Comparison of ENCODE assay signal across 8 cellular contexts in the genomic region with DNA sequence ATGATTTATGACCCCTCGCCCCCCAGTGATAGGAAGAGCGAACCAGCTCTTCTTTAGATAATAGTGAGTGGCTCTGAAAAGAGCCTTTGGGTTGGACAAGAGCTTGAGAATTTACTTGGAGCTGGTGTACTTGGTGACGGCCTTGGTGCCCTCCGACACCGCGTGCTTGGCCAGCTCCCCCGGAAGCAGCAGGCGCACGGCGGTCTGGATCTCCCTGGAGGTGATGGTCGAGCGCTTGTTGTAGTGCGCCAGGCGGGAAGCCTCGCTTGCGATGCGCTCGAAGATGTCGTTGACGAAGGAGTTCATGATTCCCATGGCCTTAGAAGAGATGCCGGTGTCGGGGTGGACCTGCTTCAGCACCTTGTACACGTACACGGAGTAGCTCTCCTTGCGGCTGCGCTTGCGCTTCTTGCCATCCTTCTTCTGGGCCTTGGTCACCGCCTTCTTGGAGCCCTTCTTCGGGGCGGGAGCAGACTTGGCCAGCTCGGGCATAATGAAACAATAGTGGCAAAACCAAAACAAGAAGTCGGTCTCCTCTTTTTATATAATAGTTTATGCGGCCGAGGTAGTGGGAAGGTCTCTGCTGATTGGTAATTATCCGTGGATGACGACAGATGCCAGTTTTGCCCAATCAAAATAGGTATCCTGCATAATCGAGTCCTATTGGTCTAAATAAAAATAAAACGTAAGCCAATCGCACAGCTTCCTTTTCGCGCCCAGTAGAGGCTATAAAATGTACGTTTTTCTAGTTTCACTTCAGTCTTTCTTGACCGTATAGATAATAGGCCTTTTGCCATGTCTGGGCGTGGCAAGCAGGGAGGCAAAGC.
DNase-seq lines count a peak whose midpoint lies in the region; ATAC-seq and TF ChIP-seq lines count a peak whose summit lies in the region.
"Not testable (repeated sequence)": the region's sequence is repeated elsewhere in the genome, so short reads cannot be mapped to it uniquely, and the experiment has no call there.

No MANE protein-coding gene starts in this region.

- dilution Hi-C loops in IMR-90 (cut with HindIII; ENCODE audit: low sequenced_read_pairs, unreplicated experiment) = not testable (repeated sequence)

- peak overlapping the region; percentile 82 for H3K4me3 Mint-ChIP-seq in activated T-cell treated with anti-CD3 and anti-CD28 coated beads, Interleukin-2, amount 50 U/mL, for 24 hours
- H3K4me3 Mint-ChIP-seq in stimulated activated naive B cell treated with anti-CD40 and anti-IgM and Interleukin-4, amounts not matched to agents 10 μg/mL and 1 μg/mL and 100 μg/mL, for 72 hours = peak overlapping the region; percentile 88 to 91

- H2BK15ac ChIP-seq in IMR-90 (ENCODE audit: low read depth, low read length) = peak overlapping the region; percentile 61; the same call in 1 of the 3 replicates

- H3F3A ChIP-seq in PC-3 (ENCODE audit: low read length, unreplicated experiment) = peaks cover 29% of the 10 kb centered on the region

- peak overlapping the region; percentile 86 to 98 for H4K8ac ChIP-seq in IMR-90 (ENCODE audit: low read depth in 2 of 2, low read length in 2 of 2)

- not testable (repeated sequence) for H3K79me1 ChIP-seq in IMR-90 (ENCODE audit: low read depth in 1 of 2, low read length in 2 of 2)

- H2BK120ac ChIP-seq in IMR-90 (ENCODE audit: low read depth, low read length) = peak overlapping the region; percentile 9

- ATAC-seq in DND-41 (ENCODE audit: insufficient read depth, low read depth) = peak; percentile 61
- peak; percentile 58 for ATAC-seq in GM21737 (IDR thresholded peaks at IDR 0.05; ENCODE audit: unreplicated experiment)
- peak; percentile 81 for ATAC-seq in IMR-90 (ENCODE audit: low read depth)
- peak; percentile 63 for ATAC-seq in PC-3
- peak; percentile 74 to 76 for ATAC-seq in stimulated activated naive B cell treated with anti-CD40 and anti-IgM and Interleukin-4, amounts not matched to agents 10 μg/mL and 1 μg/mL and 100 μg/mL, for 72 hours (replicated peaks)

- not testable (repeated sequence) for H3K27me3 ChIP-seq in DND-41 (ENCODE audit: insufficient read depth, low read length, poor library complexity); IMR-90 (ENCODE audit: control insufficient read depth, insufficient read depth, low read length); PC-3 (ENCODE audit: low read length)

- H3K9ac ChIP-seq in DND-41 (ENCODE audit: low read depth, low read length) = peak overlapping the region; percentile 94
- H3K9ac ChIP-seq in IMR-90 (ENCODE audit: low read depth, low read length) = peak overlapping the region; percentile 63
- peak overlapping the region; percentile 72 for H3K9ac ChIP-seq in PC-3 (ENCODE audit: low read length)

- H4K91ac ChIP-seq in IMR-90 (ENCODE audit: insufficient read depth, low read depth, low read length) = peak overlapping the region; percentile 59

- H3K4me2 ChIP-seq in DND-41 (ENCODE audit: insufficient read depth, low read length) = peak overlapping the region; percentile 65
- peak overlapping the region; percentile 99 for H3K4me2 ChIP-seq in IMR-90 (ENCODE audit: low read depth, low read length)
- H3K4me2 ChIP-seq in PC-3 (ENCODE audit: low read length) = peak overlapping the region; percentile 97

- H3K4me3 ChIP-seq in DND-41 (ENCODE audit: low read depth in 1 of 2, low read length in 2 of 2) (peak overlapping the region; percentile 22 to 67), IMR-90 (ENCODE audit: insufficient read depth, low read depth, low read length) (peak overlapping the region; percentile 77), PC-3 (ENCODE audit: low read length) (peak overlapping the region; percentile 78)

- H3K23ac ChIP-seq in IMR-90 (ENCODE audit: low read depth, low read length) = peak overlapping the region; percentile 30

- H3K4ac ChIP-seq in IMR-90 (ENCODE audit: low read depth, low read length) = peak overlapping the region; percentile 49

- H2AK5ac ChIP-seq in IMR-90 (ENCODE audit: low read depth, low read length) = 0 out of 2 replicates have a peak overlapping the region, but pooled peaks have one; percentile 5

- H3K14ac ChIP-seq in IMR-90 (replicated peaks; ENCODE audit: low read depth, low read length) = peak overlapping the region; percentile 10; the same call in 1 of the 2 replicates

- peak overlapping the region; percentile 83 for H3K18ac ChIP-seq in IMR-90 (ENCODE audit: low read depth, low read length)

- intact Hi-C loops in IMR-90 (cut with micrococcal nuclease) (loop anchor here (5.0 kb wide), 1 partner anchor 660 kb away; a partner anchor contains a TSS), PC-3 (cut with micrococcal nuclease) (loop anchor here (1.0 to 2.0 kb wide), 3 partner anchors 675 to 1775 kb away; a partner anchor contains a TSS)

- peaks cover 14% of the 10 kb centered on the region for H3K36me3 Mint-ChIP-seq in activated T-cell treated with anti-CD3 and anti-CD28 coated beads, Interleukin-2, amount 50 U/mL, for 24 hours (ENCODE audit: low read depth)
- peaks cover 3 to 10% of the 10 kb centered on the region in 2 donors for H3K36me3 Mint-ChIP-seq in stimulated activated naive B cell treated with anti-CD40 and anti-IgM and Interleukin-4, amounts not matched to agents 10 μg/mL and 1 μg/mL and 100 μg/mL, for 72 hours

- WGBS in IMR-90 (ENCODE audit: extremely low coverage in 2 of 2, insufficient read length in 1 of 2), 2 experiments = 0% methylated on average over 1 of the region's 44 CpGs; no CpG with 5 or more reads in 1 of the 2 experiments

- 0 out of 2 replicates have a peak overlapping the region, but pooled peaks have one; percentile 1 for H2BK20ac ChIP-seq in IMR-90 (ENCODE audit: low read depth, low read length)

- H3K9me3 Mint-ChIP-seq in activated T-cell treated with anti-CD3 and anti-CD28 coated beads, Interleukin-2, amount 50 U/mL, for 24 hours; stimulated activated naive B cell treated with anti-CD40 and anti-IgM and Interleukin-4, amounts not matched to agents 10 μg/mL and 1 μg/mL and 100 μg/mL, for 72 hours: not testable (repeated sequence)

- POLR2A ChIA-PET in IMR-90 (lab: Charles Lee; ENCODE audit: unreplicated experiment) = interaction anchor here (0.6 to 2.3 kb wide), 5 partner anchors 64 to 660 kb away, joined by 3 to 14 read pairs (median 8); a partner anchor contains a TSS
- POLR2A ChIA-PET in PC-3 (lab: Charles Lee; ENCODE audit: unreplicated experiment) = interaction anchor here (0.6 to 2.6 kb wide), 12 partner anchors 32 to 1828 kb away, joined by 3 to 25 read pairs (median 4); a partner anchor contains a TSS

- peak overlapping the region; percentile 98 for H3K27ac Mint-ChIP-seq in activated T-cell treated with anti-CD3 and anti-CD28 coated beads, Interleukin-2, amount 50 U/mL, for 24 hours
- H3K27ac Mint-ChIP-seq in stimulated activated naive B cell treated with anti-CD40 and anti-IgM and Interleukin-4, amounts not matched to agents 10 μg/mL and 1 μg/mL and 100 μg/mL, for 72 hours = peak overlapping the region; percentile 98

- not testable (repeated sequence) for H2AFZ ChIP-seq in DND-41 (ENCODE audit: low read depth, low read length)
- H2AFZ ChIP-seq in IMR-90 (replicated peaks; ENCODE audit: low read length, poor library complexity) = peak overlapping the region; percentile 91
- peak overlapping the region; percentile 62 for H2AFZ ChIP-seq in PC-3 (ENCODE audit: low read length)

- H3K9me2 ChIP-seq in PC-3 (replicated peaks; ENCODE audit: low read length) = not testable (repeated sequence)

- H3K56ac ChIP-seq in IMR-90 (ENCODE audit: extremely low read depth, insufficient read depth, low read length) = peak overlapping the region; percentile 75; the same call in 1 of the 2 replicates

- not testable (repeated sequence) for H3K36me3 ChIP-seq in DND-41 (ENCODE audit: insufficient read depth, low read length); IMR-90 (ENCODE audit: control insufficient read depth, insufficient read depth, low read length); PC-3 (ENCODE audit: low read depth, low read length)

- not testable (repeated sequence) for H4K20me1 ChIP-seq in DND-41 (ENCODE audit: insufficient read depth, low read length); IMR-90 (ENCODE audit: insufficient read depth, low read length)
- peaks cover 11% of the 10 kb centered on the region; the same call in 1 of the 2 replicates for H4K20me1 ChIP-seq in PC-3 (ENCODE audit: low read length)

- H3K27me3 Mint-ChIP-seq in activated T-cell treated with anti-CD3 and anti-CD28 coated beads, Interleukin-2, amount 50 U/mL, for 24 hours; stimulated activated naive B cell treated with anti-CD40 and anti-IgM and Interleukin-4, amounts not matched to agents 10 μg/mL and 1 μg/mL and 100 μg/mL, for 72 hours: not testable (repeated sequence)

- peak overlapping the region; percentile 80 for H4K5ac ChIP-seq in IMR-90 (ENCODE audit: low read depth, low read length)

- TF ChIP-seq POLR2A in IMR-90 (IDR thresholded peaks at IDR 0.05; ENCODE audit: low read depth, low read length) = peak; percentile 76; the same call in 1 of the 2 replicates

- H3K27ac ChIP-seq in DND-41 (ENCODE audit: low read length) (peak overlapping the region; percentile 87), IMR-90 (ENCODE audit: insufficient read depth, low read length) (peak overlapping the region; percentile 50), PC-3 (ENCODE audit: low read length) (peak overlapping the region; percentile 68), epithelial cell of prostate (peak overlapping the region; percentile 82)

- peak overlapping the region; percentile 90 for H2BK5ac ChIP-seq in IMR-90 (ENCODE audit: low read depth, low read length, poor library complexity, severe bottlenecking)

- in situ Hi-C loops in IMR-90 (cut with MboI; ENCODE audit: low sequenced_read_pairs) = loop anchor here (5.0 to 25.0 kb wide), 3 partner anchors 85 to 1495 kb away; a partner anchor contains a TSS

- H3K79me2 ChIP-seq in DND-41 (ENCODE audit: insufficient read depth, low read length) (peaks cover 40% of the 10 kb centered on the region), PC-3 (ENCODE audit: low read length) (peaks cover 30% of the 10 kb centered on the region)

- CTCF ChIA-PET in IMR-90 (lab: Yijun Ruan, JAX) (interaction anchor here (0.6 to 2.0 kb wide), 2 partner anchors 88 to 676 kb away, joined by 3 to 11 read pairs; no protein-coding TSS in a partner anchor), PC-3 (lab: Charles Lee) (interaction anchor here (0.9 to 1.0 kb wide), 2 partner anchors 11 to 12 kb away, joined by 3 to 4 read pairs; no protein-coding TSS in a partner anchor)

- peak; percentile 89 for DNase-seq in DND-41
- DNase-seq in IMR-90 = peak; percentile 97
- peak; percentile 98 for DNase-seq in PC-3
- DNase-seq in activated T-cell treated with anti-CD3 and anti-CD28 coated beads, Interleukin-2, amount 50 U/mL, for 24 hours = peak; percentile 84
- DNase-seq in epithelial cell of prostate (ENCODE audit: low read depth, low spot score) = peak; percentile 84
- DNase-seq in middle frontal gyrus (ENCODE audit: extremely low spot score, low spot score) = peak; percentile 17
- peak; percentile 82 for DNase-seq in stimulated activated naive B cell treated with anti-CD40 and anti-IgM and Interleukin-4, amounts not matched to agents 10 μg/mL and 1 μg/mL and 100 μg/mL, for 72 hours

- H3K9me3 ChIP-seq in DND-41 (ENCODE audit: insufficient read depth, low read length, severe bottlenecking); IMR-90 (ENCODE audit: control insufficient read depth, insufficient read depth, low read length); PC-3 (ENCODE audit: low read length): not testable (repeated sequence)

- not testable (repeated sequence) for BruUV-seq in IMR-90 (replicated peaks; lab: Mats Ljungman, UMichigan)
- TSS peak; percentile 93 for BruUV-seq in PC-3 (replicated peaks; lab: Mats Ljungman, UMichigan)

- H3K9me1 ChIP-seq in IMR-90 (ENCODE audit: insufficient read depth, low read length) = not testable (repeated sequence)

- H3K4me1 Mint-ChIP-seq in activated T-cell treated with anti-CD3 and anti-CD28 coated beads, Interleukin-2, amount 50 U/mL, for 24 hours (ENCODE audit: low read depth) = peaks cover 45% of the 10 kb centered on the region
- H3K4me1 Mint-ChIP-seq in stimulated activated naive B cell treated with anti-CD40 and anti-IgM and Interleukin-4, amounts not matched to agents 10 μg/mL and 1 μg/mL and 100 μg/mL, for 72 hours = peaks cover 16 to 39% of the 10 kb centered on the region in 2 donors

- not testable (repeated sequence) for TF ChIP-seq RAD21 in IMR-90 (IDR thresholded peaks at IDR 0.05; ENCODE audit: low read length)

- H3K4me1 ChIP-seq in DND-41 (ENCODE audit: insufficient read depth, low read length) (peaks cover 30% of the 10 kb centered on the region), PC-3 (ENCODE audit: insufficient read depth, low read length) (peaks cover 19% of the 10 kb centered on the region)
- not testable (repeated sequence) for H3K4me1 ChIP-seq in IMR-90 (ENCODE audit: control insufficient read depth, insufficient read depth, low read length)

- H2AK9ac ChIP-seq in IMR-90 (replicated peaks; ENCODE audit: low read depth, low read length, poor library complexity) = peak overlapping the region; percentile 44

- not testable (repeated sequence) for TF ChIP-seq CTCF in DND-41 (IDR thresholded peaks at IDR 0.05; ENCODE audit: borderline replicate concordance, extremely low read depth, low read length, poor library complexity, severe bottlenecking); IMR-90 (conservative IDR thresholded peaks at IDR 0.05; ENCODE audit: low read depth, low read length); PC-3 (conservative IDR thresholded peaks at IDR 0.05; ENCODE audit: low read depth, low read length)

Comparison
In these comparisons a context has a peak if more than half of its experiments do, and no peak if none do; other contexts are left out.
1. Peak in every context shown above with its lines: DNase-seq, ATAC-seq, H3K4me3 ChIP-seq and H3K27ac ChIP-seq.
2. DNase-seq: peak in every context shown above with its lines; median percentile 98 in PC-3; 97 in IMR-90; 89 in DND-41; 84 in activated T-cell treated with anti-CD3 and anti-CD28 coated beads, Interleukin-2, amount 50 U/mL, for 24 hours; 84 in epithelial cell of prostate; 82 in stimulated activated naive B cell treated with anti-CD40 and anti-IgM and Interleukin-4, amounts not matched to agents 10 μg/mL and 1 μg/mL and 100 μg/mL, for 72 hours; 17 in middle frontal gyrus.